In the genomic region with DNA sequence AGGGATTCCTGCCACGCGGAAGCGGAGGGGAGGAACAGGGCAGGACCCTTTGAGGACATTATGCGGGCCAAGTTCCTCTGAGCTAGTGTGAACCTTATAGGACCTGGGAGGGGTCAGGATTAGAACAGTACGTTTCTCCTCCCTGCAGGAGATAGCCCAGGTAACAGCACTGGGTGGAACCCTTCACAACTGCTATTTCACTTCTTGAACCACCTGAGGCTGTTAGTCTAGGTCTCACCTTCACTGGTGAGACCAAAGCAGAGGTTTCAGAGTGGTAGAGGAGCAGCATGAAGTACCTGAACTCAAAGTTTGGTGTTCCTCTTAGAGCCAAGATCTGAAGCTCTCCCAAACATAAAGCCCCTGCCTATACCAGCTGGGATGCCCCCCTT, we compare ENCODE assay signal across 8 cellular contexts. TPM values are rescaled to one million over a fixed set of nuclear protein-coding genes. Genes with fewer than 3 reads are reported as not detected.
DNase-seq lines count a peak whose midpoint lies in the region; ATAC-seq and TF ChIP-seq lines count a peak whose summit lies in the region.

No MANE protein-coding gene starts in this region.

- peaks cover 44% of the 10 kb centered on the region for H3K4me1 Mint-ChIP-seq in chondrocyte (ENCODE audit: low read depth)

- H3K4me1 ChIP-seq in A673 (ENCODE audit: insufficient read depth, low read length, poor library complexity, severe bottlenecking): peaks cover 10% of the 10 kb centered on the region
- H3K4me1 ChIP-seq in muscle layer of colon (ENCODE audit: insufficient read depth, low read length): peaks cover 45% of the 10 kb centered on the region

- ATAC-seq in HG02852 (IDR thresholded peaks at IDR 0.05; ENCODE audit: unreplicated experiment) (peak; percentile 0), HG02981 (IDR thresholded peaks at IDR 0.05; ENCODE audit: unreplicated experiment) (no peak)

- DNase-seq in A673 (ENCODE audit: low spot score) (no peak), chondrocyte (ENCODE audit: low spot score) (no peak), NCI-H1092 (lab: John Stamatoyannopoulos, UW) (no peak), islet precursor cell (no peak)
- no peak for DNase-seq in stimulated activated CD4-positive, alpha-beta T cell treated with anti-CD3 and anti-CD28 coated beads, Interleukin-15, amount 100 ng/mL, for 24 hours

- H3K4me3 Mint-ChIP-seq in chondrocyte (ENCODE audit: unreplicated experiment): peak overlapping the region; percentile 67

- H3K9ac ChIP-seq in muscle layer of colon (ENCODE audit: low read length): peak overlapping the region; percentile 18

- H3K36me3 ChIP-seq in A673 (ENCODE audit: insufficient read depth, low read length, poor library complexity, severe bottlenecking) (peaks cover 38% of the 10 kb centered on the region), muscle layer of colon (ENCODE audit: insufficient read depth, low read length) (peaks cover 35% of the 10 kb centered on the region)

- POLR2A ChIA-PET in A673 (lab: Charles Lee; ENCODE audit: low non-redundant PET): interaction anchor here (1.2 kb wide), 1 partner anchor 9 kb away, joined by 5 read pairs; the partner anchor contains the start of gene SRA1

- H3K9me3 Mint-ChIP-seq in chondrocyte (ENCODE audit: low read depth): no peaks in the 10 kb centered on the region

- no TSS peak for BruUV-seq in A673 (replicated peaks; lab: Mats Ljungman, UMichigan)

- CTCF ChIA-PET in A673 (lab: Charles Lee): no interaction called here

- H3K27me3 Mint-ChIP-seq in chondrocyte (ENCODE audit: low read depth): no peaks in the 10 kb centered on the region

- H3K27ac Mint-ChIP-seq in chondrocyte (ENCODE audit: unreplicated experiment): peak overlapping the region; percentile 97

- intact Hi-C loops in A673 (cut with micrococcal nuclease; ENCODE audit: unreplicated experiment): no loop called here

- H3K9me3 ChIP-seq in A673 (ENCODE audit: low read depth, low read length, poor library complexity, severe bottlenecking) (no peaks in the 10 kb centered on the region), muscle layer of colon (ENCODE audit: low read length) (no peaks in the 10 kb centered on the region)

- TF ChIP-seq CTCF in A673 (conservative IDR thresholded peaks at IDR 0.05; ENCODE audit: low read depth, low read length) (no peak), chondrocyte (IDR thresholded peaks at IDR 0.05) (no peak)

- H3K27ac ChIP-seq in A673 (ENCODE audit: low read depth, low read length, poor library complexity, severe bottlenecking) (peak overlapping the region; percentile 65), muscle layer of colon (ENCODE audit: low read depth, low read length) (peak overlapping the region; percentile 92)

- peaks cover 21% of the 10 kb centered on the region for H3K36me3 Mint-ChIP-seq in chondrocyte (ENCODE audit: low read depth)

- H3K4me3 ChIP-seq in A673 (ENCODE audit: low read depth, low read length, poor library complexity, severe bottlenecking) (no peak overlapping the region), muscle layer of colon (ENCODE audit: low read depth in 1 of 2, low read length in 2 of 2) (peak overlapping the region in 1 of 2 donors; percentile 57)

- H3K27me3 ChIP-seq in A673 (replicated peaks; ENCODE audit: insufficient read depth, low read depth, low read length, poor library complexity) (no peaks in the 10 kb centered on the region), muscle layer of colon (ENCODE audit: control insufficient read depth in 1 of 2, insufficient read depth in 2 of 2, low read length in 2 of 2) (no peaks in the 10 kb centered on the region)

RNA-seq across cellular contexts. Expression of gene EIF4EBP3, which starts 0.8 kb away (rescaled TPM):
- total RNA-seq in A673 (2021): 5.6 and 7.6 TPM in 2 replicates
- total RNA-seq in chondrocyte: 5.6 to 6.2 TPM (median 6.0 TPM) in 3 replicates

RNA-seq across cellular contexts. Expression of gene SRA1, which starts 9.0 kb away (rescaled TPM):
- total RNA-seq in A673 (2021) (55.1 and 62.3 TPM in 2 replicates), chondrocyte (46.5 to 50.4 TPM (median 50.3 TPM) in 3 replicates)

RNA-seq across cellular contexts. Expression of gene APBB3, which starts 16.1 kb away (rescaled TPM):
- total RNA-seq in A673 (2021): 27.8 and 30.2 TPM in 2 replicates
- 39.0 to 47.0 TPM (median 42.3 TPM) in 3 replicates for total RNA-seq in chondrocyte

RNA-seq across cellular contexts. Expression of gene SLC35A4, which starts 16.3 kb away (rescaled TPM):
- total RNA-seq in A673 (2021) (99.6 and 101 TPM in 2 replicates), chondrocyte (74.3 to 99.4 TPM (median 79.2 TPM) in 3 replicates)
